In genomic region chr3:100454684-100455083, GRCh38 we compare ENCODE assay signal across 19 cellular contexts. TPM values are rescaled to one million over a fixed set of nuclear protein-coding genes. Genes with fewer than 3 reads are reported as not detected.
DNase-seq lines count a peak whose midpoint lies in the region; ATAC-seq, FAIRE-seq and TF ChIP-seq lines count a peak whose summit lies in the region.
"Had no signal": no experiment of that assay in that cellular context is flagged by ENCODE, and none has a peak within 500 bp of the region (broad histone marks: within the 10 kb centered on the region; RNA-seq: fewer than 3 reads in every experiment).

No MANE protein-coding gene starts in this region.

- TF ChIP-seq CTCF in K562 (IDR thresholded peaks at IDR 0.05 in 2 of 3, conservative IDR thresholded peaks at IDR 0.05 in 1 of 3; ENCODE audit: insufficient read depth in 2 of 3, low read depth in 1 of 3, low read length in 3 of 3) (no peak), thyroid gland (IDR thresholded peaks at IDR 0.05) (no peak), GM10248 (IDR thresholded peaks at IDR 0.05; ENCODE audit: control extremely low read depth, extremely low read depth, low read depth, missing control alignments) (no peak)

- CTCF ChIA-PET in K562 (lab: Yijun Ruan, JAX; ENCODE audit: low intra/inter-chr PET ratio) (no interaction called here), GM10248 (lab: Yijun Ruan, JAX) (no interaction called here)

- H4K20me1 ChIP-seq in K562 (replicated peaks; ENCODE audit: control insufficient read depth, insufficient read depth, low read length), result no peaks in the 10 kb centered on the region

- H3K27ac Mint-ChIP-seq in activated T-cell treated with anti-CD3 and anti-CD28 coated beads, Interleukin-2, amount 50 U/mL, for 72 hours, result no peak overlapping the region
- H3K27ac Mint-ChIP-seq in T-helper 2 cell treated with Interferon-gamma antibody and Interleukin-4, amounts not matched to agents 5 μg/mL and 100 μg/mL, for 36 hours, result no peak overlapping the region
- H3K27ac Mint-ChIP-seq: CD14-positive monocyte had no signal

- H2AFZ ChIP-seq in K562 (ENCODE audit: low read depth, low read length), result no peak overlapping the region

- H3K36me3 Mint-ChIP-seq in activated T-cell treated with anti-CD3 and anti-CD28 coated beads, Interleukin-2, amount 50 U/mL, for 72 hours (ENCODE audit: insufficient read depth in 2 of 2), result no peaks in the 10 kb centered on the region
- no peaks in the 10 kb centered on the region for H3K36me3 Mint-ChIP-seq in T-helper 2 cell treated with Interferon-gamma antibody and Interleukin-4, amounts not matched to agents 5 μg/mL and 100 μg/mL, for 36 hours (ENCODE audit: low read depth)
- H3K36me3 Mint-ChIP-seq: CD14-positive monocyte had no signal

- no peak overlapping the region for H3K4me2 ChIP-seq in K562 (ENCODE audit: insufficient read depth, low read length)

- WGBS in K562 (ENCODE audit: insufficient coverage, low coverage, missing lambda C conversion rate), result 50% methylated on average over 4 of the region's 4 CpGs
- 29 to 36% methylated on average over 4 of the region's 4 CpGs for whole genome bisulfite sequencing in thyroid gland, 2 donors

- H3K36me3 ChIP-seq in K562 (ENCODE audit: control insufficient read depth, insufficient read depth, low read length) (no peaks in the 10 kb centered on the region), thyroid gland (no peaks in the 10 kb centered on the region)

- H3K4me3 Mint-ChIP-seq in activated T-cell treated with anti-CD3 and anti-CD28 coated beads, Interleukin-2, amount 50 U/mL, for 72 hours, result no peak overlapping the region
- no peak overlapping the region for H3K4me3 Mint-ChIP-seq in T-helper 2 cell treated with Interferon-gamma antibody and Interleukin-4, amounts not matched to agents 5 μg/mL and 100 μg/mL, for 36 hours
- H3K4me3 Mint-ChIP-seq: CD14-positive monocyte had no signal

- no peak for FAIRE-seq in K562 (lab: Jason Lieb, UNC)
- FAIRE-seq: HTR-8/SVneo had no signal

- no peak overlapping the region for H3K9ac ChIP-seq in K562 (ENCODE audit: insufficient read depth in 1 of 2, low read depth in 2 of 2, low read length in 2 of 2)

- DNase-seq in HuH-7.5 (ENCODE audit: low spot score) (peak; percentile 62), K562 (ENCODE audit: extremely low read depth in 1 of 4, low spot score in 3 of 4) (peak in 3 of 4 experiments; percentile 15 to 30 (median 17)), left lobe of liver (ENCODE audit: low spot score) (peak; percentile 65), thyroid gland (peak; percentile 73 to 74), GM10248 (ENCODE audit: extremely low spot score) (no peak)
- no peak for DNase-seq in activated T-cell treated with anti-CD3 and anti-CD28 coated beads, Interleukin-2, amount 50 U/mL, for 72 hours
- no peak for DNase-seq in T-helper 2 cell treated with Interferon-gamma antibody and Interleukin-4, amounts not matched to agents 5 μg/mL and 100 μg/mL, for 36 hours (ENCODE audit: low spot score)
- DNase-seq: AML-193, HCEC 1CT, KBM-7, NCI-H1436, NCI-H2029 treated with DMSO at 0.1 percent for 48 hours, NCI-H2171 treated with DMSO at 0.1 percent for 48 hours, NCI-H510A treated with DMSO at 0.1 percent for 48 hours, Right ventricle myocardium superior had no signal

- H3K27me3 ChIP-seq in K562 (ENCODE audit: control insufficient read depth in 2 of 2, insufficient read depth in 2 of 2, low read length in 2 of 2) (no peaks in the 10 kb centered on the region), thyroid gland (no peaks in the 10 kb centered on the region)

- H3K27ac ChIP-seq in K562 (ENCODE audit: extremely low read depth, low read depth, low read length) (no peak overlapping the region), thyroid gland (peak overlapping the region in 2 of 3 donors; percentile 3 to 21)
- H3K27ac ChIP-seq: HL-60 had no signal

- intact Hi-C loops in K562 (cut with micrococcal nuclease) (loop anchor here (5.0 kb wide), 1 partner anchor 52 kb away; the partner anchor contains the start of genes LNP1 and TOMM70), thyroid gland (cut with DNase I) (no loop called here)

- H3K4me3 ChIP-seq in K562 (no peak overlapping the region), thyroid gland (replicated peaks in 1 of 3) (no peak overlapping the region)

- TF ChIP-seq POLR2A in K562 (conservative IDR thresholded peaks at IDR 0.05) (no peak), thyroid gland (IDR thresholded peaks at IDR 0.05) (no peak)

- POLR2A ChIA-PET in K562 (lab: Yijun Ruan, JAX) (no interaction called here), GM10248 (lab: Yijun Ruan, JAX) (no interaction called here)

- ATAC-seq in K562 (no peak), left lobe of liver (peak; percentile 87)
- ATAC-seq in activated T-cell treated with anti-CD3 and anti-CD28 coated beads, Interleukin-2, amount 50 U/mL, for 72 hours (replicated peaks in 1 of 2), result no peak
- ATAC-seq: SK-N-SH treated with all-trans-retinoic acid at 6 μM for 48 hours had no signal

- H3K9me1 ChIP-seq in K562 (ENCODE audit: control insufficient read depth, insufficient read depth, low read length), result no peaks in the 10 kb centered on the region

- no peaks in the 10 kb centered on the region for H3K79me2 ChIP-seq in K562 (ENCODE audit: control insufficient read depth, insufficient read depth, low read length)

- H3K4me1 Mint-ChIP-seq in activated T-cell treated with anti-CD3 and anti-CD28 coated beads, Interleukin-2, amount 50 U/mL, for 72 hours (ENCODE audit: low read depth), result no peaks in the 10 kb centered on the region
- peaks cover 3% of the 10 kb centered on the region for H3K4me1 Mint-ChIP-seq in T-helper 2 cell treated with Interferon-gamma antibody and Interleukin-4, amounts not matched to agents 5 μg/mL and 100 μg/mL, for 36 hours (ENCODE audit: low read depth)

- no peaks in the 10 kb centered on the region for H3K9me3 Mint-ChIP-seq in activated T-cell treated with anti-CD3 and anti-CD28 coated beads, Interleukin-2, amount 50 U/mL, for 72 hours
- no peaks in the 10 kb centered on the region for H3K9me3 Mint-ChIP-seq in T-helper 2 cell treated with Interferon-gamma antibody and Interleukin-4, amounts not matched to agents 5 μg/mL and 100 μg/mL, for 36 hours

- H3K27me3 Mint-ChIP-seq in activated T-cell treated with anti-CD3 and anti-CD28 coated beads, Interleukin-2, amount 50 U/mL, for 72 hours (ENCODE audit: low read depth), result no peaks in the 10 kb centered on the region
- no peaks in the 10 kb centered on the region for H3K27me3 Mint-ChIP-seq in T-helper 2 cell treated with Interferon-gamma antibody and Interleukin-4, amounts not matched to agents 5 μg/mL and 100 μg/mL, for 36 hours (ENCODE audit: low read depth)

- no peak; the same call in 1 of the 2 replicates for TF ChIP-seq EP300 in K562 (IDR thresholded peaks at IDR 0.05; ENCODE audit: low read length)

- no peaks in the 10 kb centered on the region for H3K4me1 ChIP-seq in K562 (replicated peaks in 1 of 2; ENCODE audit: control insufficient read depth in 2 of 2, insufficient read depth in 2 of 2, low read length in 2 of 2)
- peaks cover 5 to 12% of the 10 kb centered on the region in 2 donors for H3K4me1 ChIP-seq in thyroid gland

- H3K9me3 ChIP-seq in K562 (replicated peaks; ENCODE audit: control insufficient read depth, insufficient read depth, low read depth, low read length), result no peaks in the 10 kb centered on the region
- H3K9me3 ChIP-seq in thyroid gland, result no peaks in the 10 kb centered on the region

- no peak for TF ChIP-seq RAD21 in K562 (CRISPR knock-in tag; conservative IDR thresholded peaks at IDR 0.05 in 1 of 2, IDR thresholded peaks at IDR 0.05 in 1 of 2)

- BruUV-seq in K562 (replicated peaks; lab: Mats Ljungman, UMichigan), result no TSS peak

- in situ Hi-C loops in K562 (cut with MboI), result no loop called here

RNA-seq across cellular contexts. Expression of gene TMEM45A, which starts 37.7 kb away (rescaled TPM):
- total RNA-seq in K562 (2011; cell fraction: chromatin; rRNA removed; ENCODE audit: low replicate concordance), result 0.46 and 2.0 TPM in 2 replicates
- total RNA-seq in K562 (2011; cell fraction: nucleolus; rRNA removed), result 0.67 and 0.92 TPM in 2 replicates
- 1.0 and 1.7 TPM in 2 replicates for total RNA-seq in K562 (2011; cell fraction: nucleoplasm; rRNA removed)
- total RNA-seq in K562 (2014; rRNA removed), result 0.41 and 0.65 TPM in 2 replicates
- 1.1 TPM in 2 replicates for total RNA-seq in K562 (2014; rRNA removed; fragmentation: Illumina TruSeq; extraction: Trizol)
- 0.54 and 0.57 TPM in 2 replicates for total RNA-seq in K562 (2015; rRNA removed; fragmentation: Illumina TruSeq; extraction: Trizol)
- 0.80 and 0.83 TPM in 2 replicates for total RNA-seq in K562 (2021)
- polyA plus RNA-seq in K562 (2011; rRNA removed), result 0.22 and 0.95 TPM in 2 replicates
- 0.22 and 0.59 TPM in 2 replicates for polyA plus RNA-seq in K562 (2011; cell fraction: cytosol; rRNA removed)
- 0.09 and 0.11 TPM in 2 replicates for polyA plus RNA-seq in K562 (2011; cell fraction: nucleus; rRNA removed)
- polyA plus RNA-seq in K562 (2012), result 4.5 and 4.7 TPM in 2 replicates
- 1.1 and 1.3 TPM in 2 replicates for polyA plus RNA-seq in K562 (2014; fragmentation: Illumina TruSeq; extraction: Trizol)
- 1 to 10 TPM; 3.3 to 4.1 TPM for polyA plus RNA-seq in K562 (2014; fragmentation: Nextera tagmentation; extraction: Ambion mirVana)
- polyA plus RNA-seq in K562 (2014; rRNA removed), result 0.89 and 1.1 TPM in 2 replicates
- 0.51 and 1.2 TPM in 2 replicates for polyA minus RNA-seq in K562 (2011; rRNA and poly(A)+ RNA removed)
- 1.3 TPM in 1 of 2 replicates, not detected in the other for polyA minus RNA-seq in K562 (2011; cell fraction: cytosol; rRNA and poly(A)+ RNA removed)
- polyA minus RNA-seq in K562 (2011; cell fraction: nucleus; rRNA and poly(A)+ RNA removed), result 0.33 and 0.40 TPM in 2 replicates
- total RNA-seq in left lobe of liver, result 62.7 TPM
- total RNA-seq in thyroid gland, result 10 to 100 TPM; 11.7 to 22.2 (median 14.8) TPM
- total RNA-seq in activated T-cell treated with anti-CD3 and anti-CD28 coated beads, Interleukin-2, amount 50 U/mL, for 72 hours, result 1 to 10 TPM in 1 of 2 donors, under 1 TPM in 1; 0.26 to 1.5 TPM

RNA-seq across cellular contexts. Expression of gene LNP1, which starts 53.3 kb away (rescaled TPM):
- total RNA-seq in K562 (2011; cell fraction: chromatin; rRNA removed; ENCODE audit: low replicate concordance), result 12.5 and 19.1 TPM in 2 replicates
- 12.8 and 13.6 TPM in 2 replicates for total RNA-seq in K562 (2011; cell fraction: nucleolus; rRNA removed)
- 15.6 and 22.5 TPM in 2 replicates for total RNA-seq in K562 (2011; cell fraction: nucleoplasm; rRNA removed)
- total RNA-seq in K562 (2014; rRNA removed) (3.3 and 4.5 TPM in 2 replicates), K562 (2014; rRNA removed; fragmentation: Illumina TruSeq; extraction: Trizol) (4.4 and 4.5 TPM in 2 replicates), K562 (2015; rRNA removed; fragmentation: Illumina TruSeq; extraction: Trizol) (3.9 and 5.2 TPM in 2 replicates), K562 (2021) (3.0 and 3.4 TPM in 2 replicates), left lobe of liver (2.1 TPM), thyroid gland (10 to 100 TPM in 2 of 4 donors, 1 to 10 TPM in 2; 8.2 to 15.8 (median 9.9) TPM)
- polyA plus RNA-seq in K562 (2011; rRNA removed) (3.1 and 4.3 TPM in 2 replicates), K562 (2014; fragmentation: Illumina TruSeq; extraction: Trizol) (3.6 and 4.8 TPM in 2 replicates), K562 (2014; fragmentation: Nextera tagmentation; extraction: Ambion mirVana) (1 to 10 TPM; 1.9 to 4.9 TPM), K562 (2014; rRNA removed) (3.4 and 3.9 TPM in 2 replicates)
- polyA plus RNA-seq in K562 (2011; cell fraction: cytosol; rRNA removed), result 2.4 and 4.8 TPM in 2 replicates
- 5.0 and 5.6 TPM in 2 replicates for polyA plus RNA-seq in K562 (2011; cell fraction: nucleus; rRNA removed)
- 3.2 and 3.7 TPM in 2 replicates for polyA plus RNA-seq in K562 (2012)
- 13.5 and 14.6 TPM in 2 replicates for polyA minus RNA-seq in K562 (2011; rRNA and poly(A)+ RNA removed)
- 2.4 and 3.4 TPM in 2 replicates for polyA minus RNA-seq in K562 (2011; cell fraction: cytosol; rRNA and poly(A)+ RNA removed)
- polyA minus RNA-seq in K562 (2011; cell fraction: nucleus; rRNA and poly(A)+ RNA removed), result 11.8 and 22.1 TPM in 2 replicates
- total RNA-seq in activated T-cell treated with anti-CD3 and anti-CD28 coated beads, Interleukin-2, amount 50 U/mL, for 72 hours, result 1 to 10 TPM; 3.1 to 3.2 TPM

RNA-seq across cellular contexts. Expression of gene TOMM70, which starts 53.8 kb away (rescaled TPM):
- 17.0 and 37.0 TPM in 2 replicates for total RNA-seq in K562 (2011; cell fraction: chromatin; rRNA removed; ENCODE audit: low replicate concordance)
- total RNA-seq in K562 (2011; cell fraction: nucleolus; rRNA removed), result 9.8 and 12.0 TPM in 2 replicates
- 21.0 and 32.6 TPM in 2 replicates for total RNA-seq in K562 (2011; cell fraction: nucleoplasm; rRNA removed)
- 43.5 and 48.5 TPM in 2 replicates for total RNA-seq in K562 (2014; rRNA removed)
- total RNA-seq in K562 (2014; rRNA removed; fragmentation: Illumina TruSeq; extraction: Trizol), result 75.6 and 87.7 TPM in 2 replicates
- 64.0 and 70.7 TPM in 2 replicates for total RNA-seq in K562 (2015; rRNA removed; fragmentation: Illumina TruSeq; extraction: Trizol)
- total RNA-seq in K562 (2021), result 54.9 and 55.1 TPM in 2 replicates
- polyA plus RNA-seq in K562 (2011; rRNA removed), result 39.3 and 55.9 TPM in 2 replicates
- 12.3 and 16.0 TPM in 2 replicates for polyA plus RNA-seq in K562 (2011; cell fraction: cytosol; rRNA removed)
- polyA plus RNA-seq in K562 (2011; cell fraction: nucleus; rRNA removed), result 7.8 and 9.3 TPM in 2 replicates
- 35.3 and 35.5 TPM in 2 replicates for polyA plus RNA-seq in K562 (2012)
- 54.9 and 65.0 TPM in 2 replicates for polyA plus RNA-seq in K562 (2014; fragmentation: Illumina TruSeq; extraction: Trizol)
- polyA plus RNA-seq in K562 (2014; fragmentation: Nextera tagmentation; extraction: Ambion mirVana), result 10 to 100 TPM; 17.5 to 22.3 TPM
- polyA plus RNA-seq in K562 (2014; rRNA removed), result 48.0 and 48.8 TPM in 2 replicates
- 82.0 and 88.8 TPM in 2 replicates for polyA minus RNA-seq in K562 (2011; rRNA and poly(A)+ RNA removed)
- polyA minus RNA-seq in K562 (2011; cell fraction: cytosol; rRNA and poly(A)+ RNA removed), result 31.5 and 37.6 TPM in 2 replicates
- polyA minus RNA-seq in K562 (2011; cell fraction: nucleus; rRNA and poly(A)+ RNA removed), result 9.7 and 15.9 TPM in 2 replicates
- 27.3 TPM for total RNA-seq in left lobe of liver
- 10 to 100 TPM; 51.9 to 58.0 (median 53.5) TPM for total RNA-seq in thyroid gland
- total RNA-seq in activated T-cell treated with anti-CD3 and anti-CD28 coated beads, Interleukin-2, amount 50 U/mL, for 72 hours, result 10 to 100 TPM; 42.9 to 48.1 TPM

Comparison
In these comparisons a context has a peak if more than half of its experiments do, and no peak if none do; other contexts are left out.
1. DNase-seq: peak in HuH-7.5 (single experiment), K562 (3 of 4), left lobe of liver (single experiment) and thyroid gland (2 of 2); none in activated T-cell treated with anti-CD3 and anti-CD28 coated beads, Interleukin-2, amount 50 U/mL, for 72 hours (0 of 2), GM10248 (single experiment) and T-helper 2 cell treated with Interferon-gamma antibody and Interleukin-4, amounts not matched to agents 5 μg/mL and 100 μg/mL, for 36 hours (single experiment).
2. RNA of gene TMEM45A, which starts 37.7 kb away (total RNA-seq): 62.7 TPM in left lobe of liver (single experiment) and 11.7 to 22.2 TPM in thyroid gland; 0.26 to 1.5 TPM in activated T-cell treated with anti-CD3 and anti-CD28 coated beads, Interleukin-2, amount 50 U/mL, for 72 hours and 0.41 to 2.0 TPM in K562; every median in the first group is over 4 times any median in the second.